ENCODE assay signal across 26 cellular contexts in genomic region chr6:1123976-1124375, GRCh38.
"Had no signal": no experiment of that assay in that cellular context is flagged by ENCODE, and none has a peak within 500 bp of the region (broad histone marks: within the 10 kb centered on the region; RNA-seq: fewer than 3 reads in every experiment).

No MANE protein-coding gene starts in this region.

- H3K4me1 ChIP-seq: colonic mucosa, gastrocnemius medialis, left lung, uterus had no signal

- H3K36me3 ChIP-seq: cardiac muscle cell, colonic mucosa, gastrocnemius medialis, left lung, uterus had no signal

- H3K4me3 Mint-ChIP-seq: activated CD4-positive, alpha-beta T cell treated with anti-CD3 and anti-CD28 coated beads for 36 hours; activated CD8-positive, alpha-beta memory T cell treated with anti-CD3 and anti-CD28 coated beads, Interleukin-2, amount 10 ng/mL, durations not matched to agents 7 days and 5 days; activated CD8-positive, alpha-beta T cell treated with anti-CD3 and anti-CD28 coated beads, Interleukin-2, amount 10 ng/mL, durations not matched to agents 7 days and 5 days; activated naive CD8-positive, alpha-beta T cell; natural killer cell; stimulated activated naive CD8-positive, alpha-beta T cell treated with anti-CD3 and anti-CD28 coated beads, Interleukin-15, Interleukin-2, amounts not matched to agents 100 ng/mL and 50 ng/mL, for 24 hours; T-helper 2 cell treated with Interferon-gamma antibody and Interleukin-4, amounts not matched to agents 5 μg/mL and 100 μg/mL, for 36 hours; type B pancreatic cell had no signal

- H3K36me3 Mint-ChIP-seq: activated CD8-positive, alpha-beta memory T cell treated with anti-CD3 and anti-CD28 coated beads, Interleukin-2, amount 10 ng/mL, durations not matched to agents 7 days and 5 days; activated naive CD8-positive, alpha-beta T cell; natural killer cell; type B pancreatic cell had no signal

- H3K27ac ChIP-seq: cardiac muscle cell, colonic mucosa, epithelial cell of prostate, gastrocnemius medialis, hepatocyte, left lung, uterus had no signal

- DNase-seq: activated CD4-positive, alpha-beta T cell treated with anti-CD3 and anti-CD28 coated beads for 36 hours; activated CD4-positive, CD25-positive, alpha-beta regulatory T cell; activated CD8-positive, alpha-beta memory T cell treated with anti-CD3 and anti-CD28 coated beads, Interleukin-2, amount 10 ng/mL, durations not matched to agents 7 days and 5 days; activated CD8-positive, alpha-beta T cell treated with anti-CD3 and anti-CD28 coated beads, Interleukin-2, amount 10 ng/mL, durations not matched to agents 7 days and 5 days; activated naive CD4-positive, alpha-beta T cell; activated T-cell treated with anti-CD3 and anti-CD28 coated beads, Interleukin-2, amount 50 U/mL, for 48 hours; anterior cingulate cortex; cerebellar nuclear complex; colonic mucosa; effector CD8-positive, alpha-beta T cell; gastrocnemius medialis; left lung; mesendoderm; natural killer cell; posterior cingulate gyrus; stimulated activated CD4-positive, alpha-beta T cell treated with anti-CD3 and anti-CD28 coated beads, Interleukin-2, amount 100 ng/mL, for 48 hours; uterus had no signal

- H3K4me1 Mint-ChIP-seq: activated CD4-positive, alpha-beta T cell treated with anti-CD3 and anti-CD28 coated beads for 36 hours; activated CD8-positive, alpha-beta memory T cell treated with anti-CD3 and anti-CD28 coated beads, Interleukin-2, amount 10 ng/mL, durations not matched to agents 7 days and 5 days had no signal

- H3K27me3 Mint-ChIP-seq: type B pancreatic cell had no signal

- ATAC-seq: activated CD4-positive, alpha-beta T cell treated with anti-CD3 and anti-CD28 coated beads for 36 hours; activated CD8-positive, alpha-beta memory T cell treated with anti-CD3 and anti-CD28 coated beads, Interleukin-2, amount 10 ng/mL, durations not matched to agents 7 days and 5 days; activated CD8-positive, alpha-beta T cell treated with anti-CD3 and anti-CD28 coated beads, Interleukin-2, amount 10 ng/mL, durations not matched to agents 7 days and 5 days; gastrocnemius medialis; left lung; natural killer cell had no signal

- H3K4me3 ChIP-seq: cardiac muscle cell, colonic mucosa, gastrocnemius medialis, hepatocyte, left lung, lung, uterus had no signal

- H3K9me3 ChIP-seq: colonic mucosa, gastrocnemius medialis, left lung, uterus had no signal

- H3K27ac Mint-ChIP-seq: activated CD4-positive, alpha-beta T cell treated with anti-CD3 and anti-CD28 coated beads for 36 hours; activated CD8-positive, alpha-beta memory T cell treated with anti-CD3 and anti-CD28 coated beads, Interleukin-2, amount 10 ng/mL, durations not matched to agents 7 days and 5 days; activated CD8-positive, alpha-beta T cell treated with anti-CD3 and anti-CD28 coated beads, Interleukin-2, amount 10 ng/mL, durations not matched to agents 7 days and 5 days; activated naive CD8-positive, alpha-beta T cell; activated T-helper 2 cell treated with anti-CD3 and anti-CD28 coated beads, Interferon-gamma antibody, Interleukin-2, Interleukin-4, amounts not matched to agents 10 μg/mL and 5 μg/mL and 100 μg/mL, durations not matched to agents 14 hours and 24 hours and 36 hours; natural killer cell; stimulated activated naive CD8-positive, alpha-beta T cell treated with anti-CD3 and anti-CD28 coated beads, Interleukin-15, Interleukin-2, amounts not matched to agents 100 ng/mL and 50 ng/mL, for 24 hours; T-helper 2 cell treated with Interferon-gamma antibody and Interleukin-4, amounts not matched to agents 5 μg/mL and 100 μg/mL, for 36 hours; type B pancreatic cell had no signal

- H3K27me3 ChIP-seq: cardiac muscle cell, colonic mucosa, gastrocnemius medialis, hepatocyte, left lung, uterus had no signal

- H3K9me3 Mint-ChIP-seq: activated T-helper 2 cell treated with anti-CD3 and anti-CD28 coated beads, Interferon-gamma antibody, Interleukin-2, Interleukin-4, amounts not matched to agents 10 μg/mL and 5 μg/mL and 100 μg/mL, durations not matched to agents 14 hours and 24 hours and 36 hours; natural killer cell; stimulated activated naive CD8-positive, alpha-beta T cell treated with anti-CD3 and anti-CD28 coated beads, Interleukin-15, Interleukin-2, amounts not matched to agents 100 ng/mL and 50 ng/mL, for 24 hours; T-helper 2 cell treated with Interferon-gamma antibody and Interleukin-4, amounts not matched to agents 5 μg/mL and 100 μg/mL, for 36 hours; type B pancreatic cell had no signal
